1 cellular context compared by ENCODE assay signal in the genomic region with DNA sequence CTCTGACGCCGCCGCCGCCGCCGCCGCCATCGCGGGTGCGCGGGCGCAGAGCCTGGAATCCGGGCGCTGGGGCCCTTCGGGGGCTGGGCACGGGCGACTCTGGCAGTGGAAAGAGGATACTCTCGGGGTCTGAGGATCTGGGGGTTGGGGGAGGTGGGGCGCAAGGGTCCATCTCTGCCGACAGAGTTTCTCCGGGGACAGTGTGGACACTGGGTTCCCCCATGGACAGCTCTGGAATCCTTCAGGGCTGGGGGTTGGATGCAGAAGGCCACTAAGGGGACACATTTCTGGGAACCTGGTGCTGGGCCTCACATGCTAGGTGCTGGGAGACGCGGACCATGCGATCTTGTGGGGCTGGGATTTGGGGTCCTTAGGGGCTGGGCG.
TF ChIP-seq lines count a peak whose summit lies in the region.

No MANE protein-coding gene starts in this region.

TF ChIP-seq in endothelial cell of umbilical vein, 7 proteins besides CTCF, POLR2A, EP300 and RAD21 (continued from another document):
- peak; percentile 51 for TF ChIP-seq EZH2 (IDR thresholded peaks at IDR 0.05; ENCODE audit: borderline replicate concordance, low read depth, low read length, severe bottlenecking)
